ENCODE assay signal across 18 cellular contexts in the genomic region with DNA sequence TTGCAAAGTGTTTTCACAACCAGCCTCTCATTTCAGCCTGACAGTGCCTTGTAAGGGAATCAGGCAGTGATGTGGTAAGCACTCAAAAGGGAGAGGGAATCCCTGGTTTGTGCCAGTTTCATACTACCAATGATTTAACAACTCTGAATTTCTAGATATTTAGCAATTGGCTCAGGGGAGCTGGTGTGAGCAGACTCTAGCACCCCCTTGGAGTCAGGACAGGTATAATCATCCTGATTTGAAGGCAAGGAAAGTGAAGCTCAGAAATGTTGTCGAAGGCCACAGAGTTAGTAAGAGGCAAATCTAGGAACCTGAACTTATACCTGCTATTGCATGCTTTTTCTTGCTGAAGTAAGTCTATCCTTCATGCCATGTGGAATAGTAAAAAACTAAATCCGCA.
DNase-seq lines count a peak whose midpoint lies in the region; ATAC-seq and TF ChIP-seq lines count a peak whose summit lies in the region.
"Had no signal": no experiment of that assay in that cellular context is flagged by ENCODE, and none has a peak within 500 bp of the region (broad histone marks: within the 10 kb centered on the region; RNA-seq: fewer than 3 reads in every experiment).

No MANE protein-coding gene starts in this region.

- intact Hi-C loops in activated CD4-positive, alpha-beta T cell treated with anti-CD3 and anti-CD28 coated beads, Interleukin-2, amount 10 ng/mL, durations not matched to agents 24 days and 14 days (cut with micrococcal nuclease), result loop anchor here (10.0 kb wide), 1 partner anchor 70 kb away; no protein-coding TSS in a partner anchor

- no peak overlapping the region for H3K9ac ChIP-seq in endodermal cell (ENCODE audit: extremely low read depth, low read length, poor library complexity, severe bottlenecking)

- DNase-seq in activated CD4-positive, alpha-beta T cell treated with anti-CD3 and anti-CD28 coated beads, Interleukin-2, amount 10 ng/mL, durations not matched to agents 24 days and 14 days, result peak; percentile 54
- DNase-seq in activated CD4-positive, alpha-beta T cell treated with anti-CD3 and anti-CD28 coated beads for 48 hours, result no peak
- peak; percentile 16 for DNase-seq in NCI-H69 (lab: John Stamatoyannopoulos, UW)
- no peak for DNase-seq in endodermal cell
- peak; percentile 14 for DNase-seq in renal cortical epithelial cell (ENCODE audit: low read depth)
- no peak for DNase-seq in activated CD4-positive, CD25-positive, alpha-beta regulatory T cell treated with anti-CD3 and anti-CD28 coated beads, Interleukin-2, amount 50 U/mL, for 72 hours
- no peak for DNase-seq in globus pallidus (ENCODE audit: low spot score)
- DNase-seq: amniotic stem cell; CD8-positive, alpha-beta T cell; colonic mucosa; GDM1; NCI-H1436; pancreas; stimulated activated naive B cell treated with anti-CD40 and anti-IgM and Interleukin-4, amounts not matched to agents 10 μg/mL and 1 μg/mL and 100 μg/mL, for 72 hours had no signal

- no peak overlapping the region for H3K4me3 Mint-ChIP-seq in activated CD4-positive, alpha-beta T cell treated with anti-CD3 and anti-CD28 coated beads, Interleukin-2, amount 10 ng/mL, durations not matched to agents 24 days and 14 days
- no peak overlapping the region for H3K4me3 Mint-ChIP-seq in endodermal cell
- H3K4me3 Mint-ChIP-seq: CD8-positive, alpha-beta T cell; stimulated activated naive B cell treated with anti-CD40 and anti-IgM and Interleukin-4, amounts not matched to agents 10 μg/mL and 1 μg/mL and 100 μg/mL, for 72 hours had no signal

- H3K9me3 Mint-ChIP-seq in activated CD4-positive, alpha-beta T cell treated with anti-CD3 and anti-CD28 coated beads, Interleukin-2, amount 10 ng/mL, durations not matched to agents 24 days and 14 days, result no peaks in the 10 kb centered on the region
- no peaks in the 10 kb centered on the region for H3K9me3 Mint-ChIP-seq in endodermal cell
- H3K9me3 Mint-ChIP-seq: activated T-helper 2 cell treated with anti-CD3 and anti-CD28 coated beads, Interferon-gamma antibody, Interleukin-2, Interleukin-4, amounts not matched to agents 10 μg/mL and 5 μg/mL and 100 μg/mL, durations not matched to agents 14 hours and 24 hours and 36 hours; CD8-positive, alpha-beta T cell; stimulated activated naive B cell treated with anti-CD40 and anti-IgM and Interleukin-4, amounts not matched to agents 10 μg/mL and 1 μg/mL and 100 μg/mL, for 72 hours had no signal

- no peak for ATAC-seq in HG02610 (IDR thresholded peaks at IDR 0.05; ENCODE audit: unreplicated experiment)
- ATAC-seq: CD8-positive, alpha-beta T cell; pancreas; stimulated activated naive B cell treated with anti-CD40 and anti-IgM and Interleukin-4, amounts not matched to agents 10 μg/mL and 1 μg/mL and 100 μg/mL, for 72 hours had no signal

- H3K27me3 Mint-ChIP-seq in activated CD4-positive, alpha-beta T cell treated with anti-CD3 and anti-CD28 coated beads, Interleukin-2, amount 10 ng/mL, durations not matched to agents 24 days and 14 days, result no peaks in the 10 kb centered on the region
- no peaks in the 10 kb centered on the region for H3K27me3 Mint-ChIP-seq in endodermal cell (ENCODE audit: insufficient read depth)
- H3K27me3 Mint-ChIP-seq: stimulated activated naive B cell treated with anti-CD40 and anti-IgM and Interleukin-4, amounts not matched to agents 10 μg/mL and 1 μg/mL and 100 μg/mL, for 72 hours had no signal

- 94 to 95% methylated on average over 2 of the region's 2 CpGs for WGBS in endodermal cell (ENCODE audit: insufficient coverage in 1 of 2, insufficient read length in 1 of 2), 2 experiments

- H3K27me3 ChIP-seq in endodermal cell (ENCODE audit: control insufficient read depth, insufficient read depth, low read length, poor library complexity, severe bottlenecking), result no peaks in the 10 kb centered on the region
- H3K27me3 ChIP-seq: colonic mucosa, hepatocyte, pancreas had no signal

- no peak overlapping the region for H3K27ac Mint-ChIP-seq in activated CD4-positive, alpha-beta T cell treated with anti-CD3 and anti-CD28 coated beads, Interleukin-2, amount 10 ng/mL, durations not matched to agents 24 days and 14 days
- H3K27ac Mint-ChIP-seq in endodermal cell, result no peak overlapping the region
- H3K27ac Mint-ChIP-seq: activated T-helper 2 cell treated with anti-CD3 and anti-CD28 coated beads, Interferon-gamma antibody, Interleukin-2, Interleukin-4, amounts not matched to agents 10 μg/mL and 5 μg/mL and 100 μg/mL, durations not matched to agents 14 hours and 24 hours and 36 hours; CD8-positive, alpha-beta T cell; stimulated activated naive B cell treated with anti-CD40 and anti-IgM and Interleukin-4, amounts not matched to agents 10 μg/mL and 1 μg/mL and 100 μg/mL, for 72 hours had no signal

- no peaks in the 10 kb centered on the region for H3K9me3 ChIP-seq in endodermal cell (ENCODE audit: control insufficient read depth, low read length)
- H3K9me3 ChIP-seq: colonic mucosa, pancreas had no signal

- no peaks in the 10 kb centered on the region for H3K4me1 ChIP-seq in endodermal cell (ENCODE audit: control insufficient read depth, insufficient read depth, low read length)
- H3K4me1 ChIP-seq: colonic mucosa, pancreas had no signal

- H3K4me1 Mint-ChIP-seq in activated CD4-positive, alpha-beta T cell treated with anti-CD3 and anti-CD28 coated beads, Interleukin-2, amount 10 ng/mL, durations not matched to agents 24 days and 14 days, result peaks cover 26% of the 10 kb centered on the region
- H3K4me1 Mint-ChIP-seq in endodermal cell, result peaks cover 12% of the 10 kb centered on the region
- H3K4me1 Mint-ChIP-seq: stimulated activated naive B cell treated with anti-CD40 and anti-IgM and Interleukin-4, amounts not matched to agents 10 μg/mL and 1 μg/mL and 100 μg/mL, for 72 hours had no signal

- no peak overlapping the region for H3K27ac ChIP-seq in endodermal cell (ENCODE audit: low read depth, low read length)
- H3K27ac ChIP-seq: colonic mucosa, epithelial cell of prostate, hepatocyte, pancreas had no signal

- H3K36me3 Mint-ChIP-seq in activated CD4-positive, alpha-beta T cell treated with anti-CD3 and anti-CD28 coated beads, Interleukin-2, amount 10 ng/mL, durations not matched to agents 24 days and 14 days (ENCODE audit: low read depth), result no peaks in the 10 kb centered on the region
- H3K36me3 Mint-ChIP-seq in endodermal cell (ENCODE audit: low read depth), result no peaks in the 10 kb centered on the region
- H3K36me3 Mint-ChIP-seq: CD8-positive, alpha-beta T cell; stimulated activated naive B cell treated with anti-CD40 and anti-IgM and Interleukin-4, amounts not matched to agents 10 μg/mL and 1 μg/mL and 100 μg/mL, for 72 hours had no signal

- peak; percentile 68 for TF ChIP-seq CTCF in endodermal cell (conservative IDR thresholded peaks at IDR 0.05)

- no peaks in the 10 kb centered on the region for H3K36me3 ChIP-seq in endodermal cell (ENCODE audit: control insufficient read depth, insufficient read depth, low read length)
- H3K36me3 ChIP-seq: colonic mucosa, pancreas had no signal

- no peak overlapping the region for H3K4me3 ChIP-seq in endodermal cell (ENCODE audit: low read length)
- H3K4me3 ChIP-seq: colonic mucosa, hepatocyte, pancreas had no signal

Comparison
In these comparisons a context has a peak if more than half of its experiments do, and no peak if none do; other contexts are left out.
1. DNase-seq: peak in activated CD4-positive, alpha-beta T cell treated with anti-CD3 and anti-CD28 coated beads, Interleukin-2, amount 10 ng/mL, durations not matched to agents 24 days and 14 days (single experiment), NCI-H69 (single experiment) and renal cortical epithelial cell (single experiment); none in activated CD4-positive, alpha-beta T cell treated with anti-CD3 and anti-CD28 coated beads for 48 hours (single experiment), endodermal cell (single experiment), activated CD4-positive, CD25-positive, alpha-beta regulatory T cell treated with anti-CD3 and anti-CD28 coated beads, Interleukin-2, amount 50 U/mL, for 72 hours (single experiment) and globus pallidus (single experiment).